In genomic region chr19:45150731-45151725, GRCh38 we compare ENCODE assay signal across 16 cellular contexts. TPM values are rescaled to one million over a fixed set of nuclear protein-coding genes. Genes with fewer than 3 reads are reported as not detected.
A peak's percentile ranks its signal among the peaks of the same experiment; 100 is the strongest.
DNase-seq lines count a peak whose midpoint lies in the region; ATAC-seq, FAIRE-seq and TF ChIP-seq lines count a peak whose summit lies in the region.
"Had no signal": no experiment of that assay in that cellular context is flagged by ENCODE, and none has a peak within 500 bp of the region (broad histone marks: within the 10 kb centered on the region; RNA-seq: fewer than 3 reads in every experiment).

No MANE protein-coding gene starts in this region.

- H3K4me1 ChIP-seq in RWPE2 (ENCODE audit: insufficient read depth, poor library complexity, severe bottlenecking) = peaks cover 5% of the 10 kb centered on the region

- H3K36me3 ChIP-seq in RWPE2 (ENCODE audit: low read depth) = no peaks in the 10 kb centered on the region
- H3K36me3 ChIP-seq: pancreas had no signal

- no peak for FAIRE-seq in GM12892 (lab: Jason Lieb, UNC)
- FAIRE-seq in HTR-8/SVneo (lab: Jason Lieb, UNC) = no peak
- FAIRE-seq: A549, pancreas, TTC549 had no signal

- no peak overlapping the region for H3K4me3 ChIP-seq in RWPE2 (ENCODE audit: severe bottlenecking)
- H3K4me3 ChIP-seq: A549, pancreas had no signal

- no peak for TF ChIP-seq CTCF in RWPE2 (IDR thresholded peaks at IDR 0.05; ENCODE audit: poor library complexity, severe bottlenecking)

- no peak overlapping the region for H3K27ac ChIP-seq in RWPE2 (ENCODE audit: poor library complexity, severe bottlenecking)
- H3K27ac ChIP-seq: pancreas had no signal

- ATAC-seq in RWPE2 (ENCODE audit: low read depth) = peak; percentile 20
- peak; percentile 47 for ATAC-seq in left lobe of liver
- ATAC-seq: A549, pancreas had no signal

- DNase-seq in NCI-H146 (lab: John Stamatoyannopoulos, UW) (peak; percentile 31), NCI-H146 treated with DMSO at 0.1 percent for 48 hours (lab: John Stamatoyannopoulos, UW; ENCODE audit: unreplicated experiment) (no peak), GM12892 (ENCODE audit: insufficient read length) (peak; percentile 19), RWPE2 (ENCODE audit: low spot score) (no peak), left lobe of liver (ENCODE audit: low spot score) (no peak), NCI-H1092 treated with DMSO at 0.1 percent for 48 hours (lab: John Stamatoyannopoulos, UW) (no peak), NCI-H526 treated with DMSO at 0.1 percent for 48 hours (lab: John Stamatoyannopoulos, UW) (no peak), HTR-8/SVneo (ENCODE audit: insufficient read length, low spot score) (no peak)
- DNase-seq: cortex of kidney, mesenchymal stem cell, NCI-H1694, NCI-H748 treated with DMSO at 0.1 percent for 48 hours, SHP77 treated with DMSO at 0.1 percent for 48 hours had no signal

- TF ChIP-seq POLR2A in GM12892 (IDR thresholded peaks at IDR 0.05; ENCODE audit: low read depth, low read length) = no peak

- H3K9me3 ChIP-seq in RWPE2 (ENCODE audit: severe bottlenecking) = no peaks in the 10 kb centered on the region
- H3K9me3 ChIP-seq: A549, pancreas had no signal

- H3K27me3 ChIP-seq in RWPE2 (ENCODE audit: insufficient read depth, poor library complexity, severe bottlenecking) = peaks cover 13% of the 10 kb centered on the region

RNA-seq across cellular contexts. Expression of gene NKPD1, which starts 9.8 kb away (rescaled TPM):
- 0.11 TPM for polyA plus RNA-seq in GM12892 (2012; ENCODE audit: missing spikeins)
- total RNA-seq in left lobe of liver = not detected

RNA-seq across cellular contexts. Expression of gene TRAPPC6A, which starts 27.0 kb away (rescaled TPM):
- polyA plus RNA-seq in GM12892 (2012; ENCODE audit: missing spikeins) = 41.1 TPM
- 30.6 TPM for total RNA-seq in left lobe of liver

RNA-seq across cellular contexts. Expression of gene BLOC1S3, which starts 27.6 kb away (rescaled TPM):
- 3.3 TPM for polyA plus RNA-seq in GM12892 (2012; ENCODE audit: missing spikeins)
- 6.5 TPM for total RNA-seq in left lobe of liver

RNA-seq across cellular contexts. Expression of gene PPP1R37, which starts 58.0 kb away (rescaled TPM):
- polyA plus RNA-seq in GM12892 (2012; ENCODE audit: missing spikeins) = 6.2 TPM
- total RNA-seq in left lobe of liver = 11.3 TPM

Comparison
In these comparisons a context has a peak if more than half of its experiments do, and no peak if none do; other contexts are left out.
1. DNase-seq: peak in NCI-H146 (single experiment) and GM12892 (single experiment); none in NCI-H146 treated with DMSO at 0.1 percent for 48 hours (single experiment), RWPE2 (single experiment), left lobe of liver (single experiment), NCI-H1092 treated with DMSO at 0.1 percent for 48 hours (single experiment), NCI-H526 treated with DMSO at 0.1 percent for 48 hours (single experiment) and HTR-8/SVneo (single experiment).